15 cellular contexts compared by ENCODE assay signal in genomic region chr14:101250336-101250947, GRCh38.
"Had no signal": no experiment of that assay in that cellular context is flagged by ENCODE, and none has a peak within 500 bp of the region (broad histone marks: within the 10 kb centered on the region; RNA-seq: fewer than 3 reads in every experiment).

No MANE protein-coding gene starts in this region.

- DNase-seq: activated B cell treated with CpG ODN at 0.5 μM for 24 hours; activated naive CD8-positive, alpha-beta T cell treated with anti-CD3 and anti-CD28 coated beads, Interleukin-2, amount 10 ng/mL, durations not matched to agents 7 days and 5 days; activated T-cell treated with anti-CD3 and anti-CD28 coated beads, Interleukin-2, amount 50 U/mL, for 24 hours; aorta; foreskin melanocyte; nephron progenitor cell; retina; T-helper 2 cell; thyroid gland had no signal

- H3K27me3 ChIP-seq: thyroid gland had no signal

- H3K4me1 Mint-ChIP-seq: activated B cell treated with CpG ODN at 0.5 μM for 24 hours, nephron progenitor cell had no signal

- H3K27ac ChIP-seq: breast epithelium, heart left ventricle, parathyroid adenoma, skin epidermis, thyroid gland had no signal

- H3K4me1 ChIP-seq: breast epithelium, heart left ventricle, parathyroid adenoma, thyroid gland had no signal

- H3K4me3 ChIP-seq: breast epithelium, dorsolateral prefrontal cortex, heart left ventricle, skin epidermis, thyroid gland had no signal

- H3K4me3 Mint-ChIP-seq: activated B cell treated with CpG ODN at 0.5 μM for 24 hours; activated naive CD8-positive, alpha-beta T cell treated with anti-CD3 and anti-CD28 coated beads, Interleukin-2, amount 10 ng/mL, durations not matched to agents 7 days and 5 days; activated T-cell treated with anti-CD3 and anti-CD28 coated beads, Interleukin-2, amount 50 U/mL, for 24 hours; nephron progenitor cell had no signal

- H3K9me3 ChIP-seq: breast epithelium, heart left ventricle, thyroid gland had no signal

- H3K9me3 Mint-ChIP-seq: activated B cell treated with CpG ODN at 0.5 μM for 24 hours; activated naive CD8-positive, alpha-beta T cell treated with anti-CD3 and anti-CD28 coated beads, Interleukin-2, amount 10 ng/mL, durations not matched to agents 7 days and 5 days; activated T-cell treated with anti-CD3 and anti-CD28 coated beads, Interleukin-2, amount 50 U/mL, for 24 hours; nephron progenitor cell had no signal

- H3K36me3 ChIP-seq: breast epithelium, heart left ventricle, thyroid gland had no signal

- H3K27ac Mint-ChIP-seq: activated B cell treated with CpG ODN at 0.5 μM for 24 hours; activated naive CD8-positive, alpha-beta T cell treated with anti-CD3 and anti-CD28 coated beads, Interleukin-2, amount 10 ng/mL, durations not matched to agents 7 days and 5 days; activated T-cell treated with anti-CD3 and anti-CD28 coated beads, Interleukin-2, amount 50 U/mL, for 24 hours; nephron progenitor cell had no signal

- H3K36me3 Mint-ChIP-seq: activated naive CD8-positive, alpha-beta T cell treated with anti-CD3 and anti-CD28 coated beads, Interleukin-2, amount 10 ng/mL, durations not matched to agents 7 days and 5 days had no signal

- ATAC-seq: heart left ventricle, left lobe of liver had no signal
